ENCODE assay signal across 11 cellular contexts in genomic region chr1:203177471-203178039, GRCh38. TPM values are rescaled to one million over a fixed set of nuclear protein-coding genes. Genes with fewer than 3 reads are reported as not detected.
DNase-seq lines count a peak whose midpoint lies in the region; ATAC-seq and TF ChIP-seq lines count a peak whose summit lies in the region.
"Had no signal": no experiment of that assay in that cellular context is flagged by ENCODE, and none has a peak within 500 bp of the region (broad histone marks: within the 10 kb centered on the region; RNA-seq: fewer than 3 reads in every experiment).

No MANE protein-coding gene starts in this region.

- H3K9me3 ChIP-seq in HUES64 (ENCODE audit: insufficient read depth, low read depth, low read length) (no peaks in the 10 kb centered on the region), mammary epithelial cell (replicated peaks; ENCODE audit: insufficient read depth, low read length) (no peaks in the 10 kb centered on the region)

- WGBS in HUES64: 50% methylated on average over 9 of the region's 9 CpGs
- 83% methylated on average over 6 of the region's 9 CpGs for WGBS in mammary epithelial cell (ENCODE audit: low coverage, missing lambda C conversion rate)

- no peaks in the 10 kb centered on the region for H3K9me3 Mint-ChIP-seq in nephron
- H3K9me3 Mint-ChIP-seq in stimulated activated naive CD8-positive, alpha-beta T cell treated with anti-CD3 and anti-CD28 coated beads, Interleukin-15, amount 100 ng/mL, for 72 hours: no peaks in the 10 kb centered on the region
- H3K9me3 Mint-ChIP-seq in stimulated activated effector memory CD8-positive, alpha-beta T cell treated with anti-CD3 and anti-CD28 coated beads, Interleukin-12 subunit alpha, Interleukin-12 subunit beta, amount 100 ng/mL, for 72 hours: no peaks in the 10 kb centered on the region
- H3K9me3 Mint-ChIP-seq: T-helper 1 cell treated with Interleukin-12 subunit alpha and Interleukin-12 subunit beta and Interleukin-4 antibody, amounts not matched to agents 30 μg/mL and 1 μg/mL, for 36 hours had no signal

- H3K27me3 Mint-ChIP-seq in nephron (ENCODE audit: low read depth): peaks cover 18% of the 10 kb centered on the region
- no peaks in the 10 kb centered on the region for H3K27me3 Mint-ChIP-seq in stimulated activated naive CD8-positive, alpha-beta T cell treated with anti-CD3 and anti-CD28 coated beads, Interleukin-15, amount 100 ng/mL, for 72 hours

- intact Hi-C loops in mammary epithelial cell (cut with micrococcal nuclease): no loop called here

- peak overlapping the region; percentile 27 to 69 (median 48) for H3K27ac Mint-ChIP-seq in nephron
- H3K27ac Mint-ChIP-seq in stimulated activated naive CD8-positive, alpha-beta T cell treated with anti-CD3 and anti-CD28 coated beads, Interleukin-15, amount 100 ng/mL, for 72 hours: no peak overlapping the region
- no peak overlapping the region for H3K27ac Mint-ChIP-seq in stimulated activated effector memory CD8-positive, alpha-beta T cell treated with anti-CD3 and anti-CD28 coated beads, Interleukin-12 subunit alpha, Interleukin-12 subunit beta, amount 100 ng/mL, for 72 hours
- H3K27ac Mint-ChIP-seq: T-helper 1 cell treated with Interleukin-12 subunit alpha and Interleukin-12 subunit beta and Interleukin-4 antibody, amounts not matched to agents 30 μg/mL and 1 μg/mL, for 36 hours had no signal

- no TSS peak for BruUV-seq in mammary epithelial cell (replicated peaks; lab: Mats Ljungman, UMichigan)

- in situ Hi-C loops in Caki2 (cut with HindIII; ENCODE audit: low pct_unique_long_range_greater_than_20kb, low sequenced_read_pairs): no loop called here
- in situ Hi-C loops in mammary epithelial cell (cut with MboI; ENCODE audit: low sequenced_read_pairs in 2 of 2): loop anchor here in 1 of 2 donors (10.0 kb wide), 1 partner anchor 143 kb away; no protein-coding TSS in a partner anchor

- no peaks in the 10 kb centered on the region for H3K79me2 ChIP-seq in mammary epithelial cell (ENCODE audit: insufficient read depth, low read length)

- H4K20me1 ChIP-seq in mammary epithelial cell (ENCODE audit: insufficient read depth, low read length): no peaks in the 10 kb centered on the region

- TF ChIP-seq CTCF in mammary epithelial cell (conservative IDR thresholded peaks at IDR 0.05 in 1 of 2, IDR thresholded peaks at IDR 0.05 in 1 of 2; ENCODE audit: extremely low read depth in 1 of 2, insufficient read depth in 1 of 2, low read depth in 1 of 2, low read length in 2 of 2): no peak
- no peak for TF ChIP-seq CTCF in nephron (IDR thresholded peaks at IDR 0.05; ENCODE audit: unreplicated experiment in 3 of 3)

- H3K27ac ChIP-seq in HUES64 (ENCODE audit: low read depth, low read length) (peak overlapping the region; percentile 19; the same call in 1 of the 2 replicates), mammary epithelial cell (ENCODE audit: insufficient read depth, low read depth, low read length) (no peak overlapping the region)

- DNase-seq in Caki2 (ENCODE audit: low read depth) (peak; percentile 39), mammary epithelial cell (peak; percentile 32)
- DNase-seq in stimulated activated naive CD8-positive, alpha-beta T cell treated with anti-CD3 and anti-CD28 coated beads, Interleukin-15, amount 100 ng/mL, for 72 hours: no peak
- no peak for DNase-seq in activated CD8-positive, alpha-beta memory T cell treated with anti-CD3 and anti-CD28 coated beads, Interleukin-2, amount 50 U/mL, for 48 hours
- DNase-seq in stimulated activated effector memory CD8-positive, alpha-beta T cell treated with anti-CD3 and anti-CD28 coated beads, Interleukin-12 subunit alpha, Interleukin-12 subunit beta, amount 100 ng/mL, for 72 hours (ENCODE audit: low spot score in 2 of 2): no peak
- DNase-seq: cortex of kidney had no signal

- ATAC-seq in HG02970 (IDR thresholded peaks at IDR 0.05; ENCODE audit: low FRiP score, unreplicated experiment): no peak
- no peak for ATAC-seq in stimulated activated naive CD8-positive, alpha-beta T cell treated with anti-CD3 and anti-CD28 coated beads, Interleukin-15, amount 100 ng/mL, for 72 hours
- no peak for ATAC-seq in stimulated activated effector memory CD8-positive, alpha-beta T cell treated with anti-CD3 and anti-CD28 coated beads, Interleukin-12 subunit alpha, Interleukin-12 subunit beta, amount 100 ng/mL, for 72 hours

- no peaks in the 10 kb centered on the region for H3K36me3 Mint-ChIP-seq in nephron (ENCODE audit: low read depth)
- no peaks in the 10 kb centered on the region for H3K36me3 Mint-ChIP-seq in stimulated activated effector memory CD8-positive, alpha-beta T cell treated with anti-CD3 and anti-CD28 coated beads, Interleukin-12 subunit alpha, Interleukin-12 subunit beta, amount 100 ng/mL, for 72 hours

- H3K27me3 ChIP-seq in HUES64 (ENCODE audit: insufficient read depth, low read length) (no peaks in the 10 kb centered on the region), mammary epithelial cell (ENCODE audit: insufficient read depth, low read length) (no peaks in the 10 kb centered on the region)

- H3K4me3 ChIP-seq in HUES64 (ENCODE audit: low read length) (no peak overlapping the region), mammary epithelial cell (replicated peaks in 1 of 3; ENCODE audit: insufficient read depth in 1 of 3, low read depth in 2 of 3, low read length in 3 of 3) (no peak overlapping the region)

- peaks cover 53% of the 10 kb centered on the region for H3K4me1 Mint-ChIP-seq in nephron
- H3K4me1 Mint-ChIP-seq in stimulated activated naive CD8-positive, alpha-beta T cell treated with anti-CD3 and anti-CD28 coated beads, Interleukin-15, amount 100 ng/mL, for 72 hours: no peaks in the 10 kb centered on the region
- H3K4me1 Mint-ChIP-seq in stimulated activated effector memory CD8-positive, alpha-beta T cell treated with anti-CD3 and anti-CD28 coated beads, Interleukin-12 subunit alpha, Interleukin-12 subunit beta, amount 100 ng/mL, for 72 hours: no peaks in the 10 kb centered on the region

- peak overlapping the region in 1 of 3 experiments; percentile 94 for H3K4me3 Mint-ChIP-seq in nephron
- no peak overlapping the region for H3K4me3 Mint-ChIP-seq in stimulated activated naive CD8-positive, alpha-beta T cell treated with anti-CD3 and anti-CD28 coated beads, Interleukin-15, amount 100 ng/mL, for 72 hours
- H3K4me3 Mint-ChIP-seq in stimulated activated effector memory CD8-positive, alpha-beta T cell treated with anti-CD3 and anti-CD28 coated beads, Interleukin-12 subunit alpha, Interleukin-12 subunit beta, amount 100 ng/mL, for 72 hours: no peak overlapping the region
- H3K4me3 Mint-ChIP-seq: T-helper 1 cell treated with Interleukin-12 subunit alpha and Interleukin-12 subunit beta and Interleukin-4 antibody, amounts not matched to agents 30 μg/mL and 1 μg/mL, for 36 hours had no signal

- H3K9ac ChIP-seq in HUES64 (ENCODE audit: low read depth, low read length): no peak overlapping the region
- no peak overlapping the region for H3K9ac ChIP-seq in mammary epithelial cell (ENCODE audit: insufficient read depth, low read length)

- CTCF ChIA-PET in mammary epithelial cell (lab: Charles Lee; ENCODE audit: low non-redundant PET): no interaction called here

- H3K36me3 ChIP-seq in HUES64 (ENCODE audit: insufficient read depth, low read length) (no peaks in the 10 kb centered on the region), mammary epithelial cell (ENCODE audit: insufficient read depth, low read length) (no peaks in the 10 kb centered on the region)

- H2AFZ ChIP-seq in mammary epithelial cell (ENCODE audit: low read depth, low read length): no peak overlapping the region

- peaks cover 23% of the 10 kb centered on the region; the same call in 1 of the 2 replicates for H3K4me1 ChIP-seq in HUES64 (ENCODE audit: insufficient read depth, low read length)
- peaks cover 6% of the 10 kb centered on the region for H3K4me1 ChIP-seq in mammary epithelial cell (ENCODE audit: insufficient read depth, low read length)

- dilution Hi-C loops in mammary epithelial cell (cut with HindIII; ENCODE audit: low sequenced_read_pairs): no loop called here

- H3K4me2 ChIP-seq in mammary epithelial cell (ENCODE audit: insufficient read depth, low read depth, low read length): no peak overlapping the region

RNA-seq across cellular contexts. Expression of gene MYBPH, which starts 1.9 kb away (rescaled TPM):
- total RNA-seq in Caki2 (2014; rRNA removed; shearing (Covaris generic); ENCODE audit: low replicate concordance): not detected in 2 replicates
- not detected for polyA plus RNA-seq in HUES64 (2013, experiment 1 of 2)
- not detected for polyA plus RNA-seq in HUES64 (2013, experiment 2 of 2)
- not detected for total RNA-seq in mammary epithelial cell
- not detected for polyA plus RNA-seq in mammary epithelial cell
- not detected for polyA minus RNA-seq in mammary epithelial cell
- total RNA-seq: ureter had no signal

RNA-seq across cellular contexts. Expression of gene CHI3L1, which starts 8.9 kb away (rescaled TPM):
- total RNA-seq in Caki2 (2014; rRNA removed; shearing (Covaris generic); ENCODE audit: low replicate concordance): not detected in 2 replicates
- 1.2 TPM for polyA plus RNA-seq in HUES64 (2013, experiment 1 of 2)
- polyA plus RNA-seq in HUES64 (2013, experiment 2 of 2): 0.70 TPM
- 10 to 100 TPM in 1 of 2 donors, not detected in 1; 37.0 TPM for total RNA-seq in mammary epithelial cell
- 0.33 TPM for polyA plus RNA-seq in mammary epithelial cell
- polyA minus RNA-seq in mammary epithelial cell: not detected

RNA-seq across cellular contexts. Expression of gene ADORA1, which starts 50.0 kb away (rescaled TPM):
- 87.9 and 100 TPM in 2 replicates for total RNA-seq in Caki2 (2014; rRNA removed; shearing (Covaris generic); ENCODE audit: low replicate concordance)
- 2.7 TPM for polyA plus RNA-seq in HUES64 (2013, experiment 1 of 2)
- polyA plus RNA-seq in HUES64 (2013, experiment 2 of 2): 3.2 TPM
- total RNA-seq in mammary epithelial cell: 1 to 10 TPM in 1 of 2 donors, under 1 TPM in 1; 0.96 to 1.7 TPM
- 0.74 TPM for polyA plus RNA-seq in mammary epithelial cell
- polyA minus RNA-seq in mammary epithelial cell: not detected

RNA-seq across cellular contexts. Expression of gene CHIT1, which starts 51.9 kb away (rescaled TPM):
- total RNA-seq in Caki2 (2014; rRNA removed; shearing (Covaris generic); ENCODE audit: low replicate concordance): not detected in 2 replicates
- not detected for polyA plus RNA-seq in HUES64 (2013, experiment 1 of 2)
- polyA plus RNA-seq in HUES64 (2013, experiment 2 of 2): not detected
- total RNA-seq in mammary epithelial cell: under 1 TPM in 1 of 2 donors, not detected in 1; under 0.01 TPM
- not detected for polyA plus RNA-seq in mammary epithelial cell
- not detected for polyA minus RNA-seq in mammary epithelial cell

Comparison
In these comparisons a context has a peak if more than half of its experiments do, and no peak if none do; other contexts are left out.
1. DNase-seq: peak in Caki2 (single experiment) and mammary epithelial cell (single experiment); none in stimulated activated naive CD8-positive, alpha-beta T cell treated with anti-CD3 and anti-CD28 coated beads, Interleukin-15, amount 100 ng/mL, for 72 hours (0 of 2), activated CD8-positive, alpha-beta memory T cell treated with anti-CD3 and anti-CD28 coated beads, Interleukin-2, amount 50 U/mL, for 48 hours (single experiment) and stimulated activated effector memory CD8-positive, alpha-beta T cell treated with anti-CD3 and anti-CD28 coated beads, Interleukin-12 subunit alpha, Interleukin-12 subunit beta, amount 100 ng/mL, for 72 hours (0 of 2).
2. H3K27ac Mint-ChIP-seq: peak in nephron (3 of 3); none in stimulated activated naive CD8-positive, alpha-beta T cell treated with anti-CD3 and anti-CD28 coated beads, Interleukin-15, amount 100 ng/mL, for 72 hours (0 of 2) and stimulated activated effector memory CD8-positive, alpha-beta T cell treated with anti-CD3 and anti-CD28 coated beads, Interleukin-12 subunit alpha, Interleukin-12 subunit beta, amount 100 ng/mL, for 72 hours (single experiment).
3. RNA of gene ADORA1, which starts 50.0 kb away (total RNA-seq): 87.9 to 100 TPM in Caki2; 0.96 to 1.7 TPM in mammary epithelial cell; every median in the first group is over 10 times any median in the second.